ENCODE assay signal across 12 cellular contexts in the genomic region with DNA sequence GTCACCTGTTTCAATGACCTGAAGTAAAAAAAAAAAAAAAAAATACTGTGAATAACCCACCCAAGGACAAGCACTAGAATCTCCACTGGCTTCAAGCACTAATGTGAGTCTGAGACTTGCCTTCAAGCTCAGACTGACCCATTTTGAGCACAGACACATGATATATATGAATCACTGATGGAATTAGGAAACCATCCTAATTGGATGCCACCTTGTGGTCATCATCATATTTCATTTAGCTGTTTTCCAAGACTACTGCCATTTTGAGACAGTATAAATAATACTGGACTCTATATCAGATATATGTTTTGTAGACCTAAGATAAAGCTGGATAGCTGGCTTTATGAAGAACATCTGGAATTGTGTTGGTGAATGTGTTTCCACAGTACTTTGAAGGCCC.
DNase-seq lines count a peak whose midpoint lies in the region; ATAC-seq, FAIRE-seq and TF ChIP-seq lines count a peak whose summit lies in the region.
"Had no signal": no experiment of that assay in that cellular context is flagged by ENCODE, and none has a peak within 500 bp of the region (broad histone marks: within the 10 kb centered on the region; RNA-seq: fewer than 3 reads in every experiment).

No MANE protein-coding gene starts in this region.

- no peaks in the 10 kb centered on the region for H3F3A ChIP-seq in PC-3 (ENCODE audit: low read length, unreplicated experiment)

- no peak overlapping the region for H3K4me3 ChIP-seq in DND-41 (ENCODE audit: low read depth in 1 of 2, low read length in 2 of 2)
- H3K4me3 ChIP-seq in HFF-Myc (replicated peaks; ENCODE audit: low read depth, low read length), result no peak overlapping the region
- H3K4me3 ChIP-seq in PC-3 (ENCODE audit: low read length), result no peak overlapping the region
- H3K4me3 ChIP-seq in fibroblast of lung (replicated peaks in 1 of 4; ENCODE audit: control extremely low read depth in 1 of 4, insufficient read depth in 1 of 4, low read depth in 3 of 4, low read length in 4 of 4), result no peak overlapping the region
- H3K4me3 ChIP-seq in kidney (ENCODE audit: low read length in 2 of 2), result no peak overlapping the region

- DNase-seq in DND-41 (no peak), HFF-Myc (ENCODE audit: extremely low read depth, low read depth) (no peak), PC-3 (peak; percentile 21), fibroblast of lung (ENCODE audit: low read depth in 2 of 2) (peak; percentile 5 to 10), Right ventricle myocardium superior (no peak), kidney (no peak), globus pallidus (ENCODE audit: low spot score) (no peak)
- DNase-seq: COR-L47; stimulated activated CD4-positive, alpha-beta T cell treated with anti-CD3 and anti-CD28 coated beads, Interleukin-1b, Interleukin-23, amount 100 ng/mL, for 48 hours; stimulated activated naive CD8-positive, alpha-beta T cell treated with anti-CD3 and anti-CD28 coated beads, Interleukin-15, amount 100 ng/mL, for 72 hours had no signal

- TF ChIP-seq CTCF in DND-41 (IDR thresholded peaks at IDR 0.05; ENCODE audit: borderline replicate concordance, extremely low read depth, low read length, poor library complexity, severe bottlenecking) (peak; percentile 16), HFF-Myc (IDR thresholded peaks at IDR 0.05; ENCODE audit: low read depth, low read length, missing control alignments) (peak; percentile 3), PC-3 (conservative IDR thresholded peaks at IDR 0.05; ENCODE audit: low read depth, low read length) (peak; percentile 45), fibroblast of lung (conservative IDR thresholded peaks at IDR 0.05 in 1 of 2, IDR thresholded peaks at IDR 0.05 in 1 of 2; ENCODE audit: low read depth in 1 of 2, low read length in 2 of 2) (peak in 1 of 2 donors; percentile 20), kidney (IDR thresholded peaks at IDR 0.05; ENCODE audit: borderline replicate concordance, extremely low read depth, insufficient read depth) (no peak)

- H2AFZ ChIP-seq in DND-41 (ENCODE audit: low read depth, low read length), result no peak overlapping the region
- no peak overlapping the region for H2AFZ ChIP-seq in PC-3 (ENCODE audit: low read length)
- no peak overlapping the region for H2AFZ ChIP-seq in fibroblast of lung (ENCODE audit: low read length)

- H3K27me3 ChIP-seq in DND-41 (ENCODE audit: insufficient read depth, low read length, poor library complexity) (no peaks in the 10 kb centered on the region), PC-3 (ENCODE audit: low read length) (no peaks in the 10 kb centered on the region), fibroblast of lung (ENCODE audit: control insufficient read depth, insufficient read depth, low read length) (no peaks in the 10 kb centered on the region)

- H3K9me2 ChIP-seq in PC-3 (replicated peaks; ENCODE audit: low read length), result no peaks in the 10 kb centered on the region

- no peak for FAIRE-seq in kidney (lab: Jason Lieb, UNC)
- FAIRE-seq: TTC549 had no signal

- no TSS peak for BruUV-seq in PC-3 (replicated peaks; lab: Mats Ljungman, UMichigan)

- H3K79me2 ChIP-seq in DND-41 (ENCODE audit: insufficient read depth, low read length), result no peaks in the 10 kb centered on the region
- H3K79me2 ChIP-seq in PC-3 (ENCODE audit: low read length), result no peaks in the 10 kb centered on the region
- no peaks in the 10 kb centered on the region for H3K79me2 ChIP-seq in fibroblast of lung (ENCODE audit: control insufficient read depth, insufficient read depth, low read length)

- CTCF ChIA-PET in PC-3 (lab: Charles Lee), result no interaction called here

- H3K4me2 ChIP-seq in DND-41 (ENCODE audit: insufficient read depth, low read length) (no peak overlapping the region), PC-3 (ENCODE audit: low read length) (no peak overlapping the region), fibroblast of lung (ENCODE audit: extremely low read depth, insufficient read depth, low read length) (no peak overlapping the region)

- no peaks in the 10 kb centered on the region for H4K20me1 ChIP-seq in DND-41 (ENCODE audit: insufficient read depth, low read length)
- H4K20me1 ChIP-seq in PC-3 (ENCODE audit: low read length), result no peaks in the 10 kb centered on the region
- H4K20me1 ChIP-seq in fibroblast of lung (ENCODE audit: control insufficient read depth, extremely low read depth, insufficient read depth, low read length), result no peaks in the 10 kb centered on the region

- ATAC-seq in DND-41 (ENCODE audit: insufficient read depth, low read depth), result no peak
- ATAC-seq in PC-3, result no peak
- no peak for ATAC-seq in Right ventricle myocardium superior (ENCODE audit: poor library complexity)
- ATAC-seq in HG03432 (IDR thresholded peaks at IDR 0.05; ENCODE audit: unreplicated experiment), result no peak
- ATAC-seq: stimulated activated naive CD8-positive, alpha-beta T cell treated with anti-CD3 and anti-CD28 coated beads, Interleukin-15, amount 100 ng/mL, for 72 hours had no signal

- H3K4me1 ChIP-seq in DND-41 (ENCODE audit: insufficient read depth, low read length) (no peaks in the 10 kb centered on the region), PC-3 (ENCODE audit: insufficient read depth, low read length) (no peaks in the 10 kb centered on the region), fibroblast of lung (ENCODE audit: control insufficient read depth, extremely low read depth, insufficient read depth, low read length) (no peaks in the 10 kb centered on the region), kidney (ENCODE audit: control insufficient read depth in 1 of 2, insufficient read depth in 1 of 2, low read depth in 1 of 2, low read length in 2 of 2) (no peaks in the 10 kb centered on the region)

- no peak overlapping the region for H3K9ac ChIP-seq in DND-41 (ENCODE audit: low read depth, low read length)
- no peak overlapping the region for H3K9ac ChIP-seq in PC-3 (ENCODE audit: low read length)
- no peak overlapping the region for H3K9ac ChIP-seq in fibroblast of lung (ENCODE audit: insufficient read depth, low read length)
- no peak overlapping the region for H3K9ac ChIP-seq in kidney (ENCODE audit: low read length in 2 of 2)

- intact Hi-C loops in PC-3 (cut with micrococcal nuclease), result no loop called here
- intact Hi-C loops in Right ventricle myocardium superior (cut with DNase I), result no loop called here
- intact Hi-C loops in kidney (cut with DNase I), result no loop called here

- POLR2A ChIA-PET in PC-3 (lab: Charles Lee; ENCODE audit: unreplicated experiment), result no interaction called here

- H3K27ac ChIP-seq in DND-41 (ENCODE audit: low read length) (no peak overlapping the region), PC-3 (ENCODE audit: low read length) (no peak overlapping the region), fibroblast of lung (ENCODE audit: insufficient read depth, low read length) (no peak overlapping the region), kidney (ENCODE audit: low read depth in 2 of 2, low read length in 2 of 2) (no peak overlapping the region)

- H3K36me3 ChIP-seq in DND-41 (ENCODE audit: insufficient read depth, low read length) (no peaks in the 10 kb centered on the region), PC-3 (ENCODE audit: low read depth, low read length) (no peaks in the 10 kb centered on the region), fibroblast of lung (ENCODE audit: control insufficient read depth, insufficient read depth, low read length) (no peaks in the 10 kb centered on the region), kidney (ENCODE audit: control insufficient read depth in 1 of 2, insufficient read depth in 2 of 2, low read length in 2 of 2) (no peaks in the 10 kb centered on the region)

- H3K9me3 ChIP-seq in DND-41 (ENCODE audit: insufficient read depth, low read length, severe bottlenecking) (no peaks in the 10 kb centered on the region), PC-3 (ENCODE audit: low read length) (no peaks in the 10 kb centered on the region), fibroblast of lung (ENCODE audit: control insufficient read depth, insufficient read depth, low read depth, low read length) (no peaks in the 10 kb centered on the region), kidney (ENCODE audit: control insufficient read depth in 1 of 2, low read length in 2 of 2) (no peaks in the 10 kb centered on the region)

Comparison
In these comparisons a context has a peak if more than half of its experiments do, and no peak if none do; other contexts are left out.
1. DNase-seq: peak in PC-3 (single experiment) and fibroblast of lung (2 of 2); none in DND-41 (single experiment), HFF-Myc (single experiment), Right ventricle myocardium superior (single experiment), kidney (single experiment) and globus pallidus (single experiment).